Comparison of ENCODE assay signal across 25 cellular contexts in genomic region chr6:108009894-108010293, GRCh38.
"Had no signal": no experiment of that assay in that cellular context is flagged by ENCODE, and none has a peak within 500 bp of the region (broad histone marks: within the 10 kb centered on the region; RNA-seq: fewer than 3 reads in every experiment).

No MANE protein-coding gene starts in this region.

- H3K27ac ChIP-seq: gastroesophageal sphincter, pancreas, psoas muscle, right atrium auricular region, spleen, thyroid gland, upper lobe of right lung, VCaP had no signal

- ATAC-seq: activated T-cell treated with anti-CD3 and anti-CD28 coated beads, Interleukin-2, amount 50 U/mL, for 4 hours; gastroesophageal sphincter; left colon; pancreas; psoas muscle; upper lobe of right lung had no signal

- H3K36me3 ChIP-seq: gastroesophageal sphincter, pancreas, right atrium auricular region, thyroid gland, upper lobe of right lung had no signal

- H3K9me3 ChIP-seq: pancreas, psoas muscle, thyroid gland, upper lobe of right lung had no signal

- H3K4me1 ChIP-seq: gastroesophageal sphincter, pancreas, psoas muscle, right atrium auricular region, spleen, thyroid gland, upper lobe of right lung had no signal

- H3K4me1 Mint-ChIP-seq: activated naive CD8-positive, alpha-beta T cell treated with anti-CD3 and anti-CD28 coated beads, Interleukin-2, amount 10 ng/mL, durations not matched to agents 7 days and 5 days; nephron progenitor cell had no signal

- H3K4me3 ChIP-seq: gastroesophageal sphincter, pancreas, psoas muscle, right atrium auricular region, spleen, thyroid gland, upper lobe of right lung had no signal

- H3K27ac Mint-ChIP-seq: activated naive CD4-positive, alpha-beta T cell treated with anti-CD3 and anti-CD28 coated beads for 36 hours; activated naive CD8-positive, alpha-beta T cell treated with anti-CD3 and anti-CD28 coated beads, Interleukin-2, amount 10 ng/mL, durations not matched to agents 7 days and 5 days; nephron progenitor cell had no signal

- DNase-seq: activated CD4-positive, alpha-beta T cell treated with anti-CD3 and anti-CD28 coated beads for 1 hour; activated CD8-positive, alpha-beta memory T cell treated with anti-CD3 and anti-CD28 coated beads for 24 hours; activated CD8-positive, alpha-beta memory T cell treated with anti-CD3 and anti-CD28 coated beads, Interleukin-2, amount 50 U/mL, for 4 hours; activated effector memory CD4-positive, alpha-beta T cell treated with Interleukin-2 at 50 U/mL for 16 hours; activated naive CD4-positive, alpha-beta T cell treated with anti-CD3 and anti-CD28 coated beads for 36 hours; activated naive CD8-positive, alpha-beta T cell treated with anti-CD3 and anti-CD28 coated beads, Interleukin-2, amount 10 ng/mL, durations not matched to agents 7 days and 5 days; activated T-cell treated with anti-CD3 and anti-CD28 coated beads, Interleukin-2, amount 50 U/mL, for 4 hours; amniotic stem cell; cerebellar nuclear complex; cortex of kidney; head of caudate nucleus; left colon; mesenchymal stem cell; nephron progenitor cell; pancreas; psoas muscle; spleen; stimulated activated CD4-positive, alpha-beta T cell treated with anti-CD3 and anti-CD28 coated beads, Interleukin-4, amount 100 ng/mL, for 1 hour; stimulated activated naive CD4-positive, alpha-beta T cell treated with Interleukin-2 at 50 U/mL for 16 hours; substantia nigra; thyroid gland; upper lobe of right lung had no signal

- H3K27me3 ChIP-seq: gastroesophageal sphincter, pancreas, right atrium auricular region, spleen, thyroid gland, upper lobe of right lung had no signal

- H3K4me3 Mint-ChIP-seq: activated naive CD4-positive, alpha-beta T cell treated with anti-CD3 and anti-CD28 coated beads for 36 hours; activated naive CD8-positive, alpha-beta T cell treated with anti-CD3 and anti-CD28 coated beads, Interleukin-2, amount 10 ng/mL, durations not matched to agents 7 days and 5 days; activated T-cell treated with anti-CD3 and anti-CD28 coated beads, Interleukin-2, amount 50 U/mL, for 4 hours; nephron progenitor cell had no signal
